14 cellular contexts compared by ENCODE assay signal in the genomic region with DNA sequence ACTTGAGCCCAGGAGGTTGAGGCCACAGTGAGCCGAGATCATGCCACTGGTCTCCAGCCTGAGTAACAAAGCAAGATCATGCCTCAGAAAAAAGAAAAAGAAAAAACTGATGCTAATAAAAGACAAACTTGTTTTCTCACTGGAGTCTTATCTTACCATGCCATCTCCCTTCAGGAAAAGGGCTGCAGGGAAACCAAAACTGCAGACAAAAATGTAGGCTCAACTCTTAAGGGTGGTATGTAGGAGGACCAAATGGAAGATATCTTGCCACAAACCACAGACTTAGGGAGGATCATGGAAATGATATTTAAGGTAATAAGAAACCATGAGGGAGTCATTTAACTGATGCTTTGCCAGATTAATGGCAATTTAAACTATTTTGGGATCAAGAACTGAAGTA. TPM values are rescaled to one million over a fixed set of nuclear protein-coding genes. Genes with fewer than 3 reads are reported as not detected.
DNase-seq lines count a peak whose midpoint lies in the region; TF ChIP-seq lines count a peak whose summit lies in the region.
"Had no signal": no experiment of that assay in that cellular context is flagged by ENCODE, and none has a peak within 500 bp of the region (broad histone marks: within the 10 kb centered on the region; RNA-seq: fewer than 3 reads in every experiment).

No MANE protein-coding gene starts in this region.

- TF ChIP-seq CTCF in endothelial cell (IDR thresholded peaks at IDR 0.05; ENCODE audit: unreplicated experiment): no peak

- H3K4me1 Mint-ChIP-seq in endothelial cell (ENCODE audit: unreplicated experiment): no peaks in the 10 kb centered on the region
- H3K4me1 Mint-ChIP-seq: B cell had no signal

- no peak overlapping the region for H3K27ac Mint-ChIP-seq in endothelial cell (ENCODE audit: unreplicated experiment)
- H3K27ac Mint-ChIP-seq: B cell; CD4-positive, alpha-beta T cell; CD8-positive, alpha-beta T cell had no signal

- no peaks in the 10 kb centered on the region for H3K36me3 Mint-ChIP-seq in endothelial cell (ENCODE audit: low read depth, unreplicated experiment)

- H3K9me3 Mint-ChIP-seq in endothelial cell (ENCODE audit: unreplicated experiment): no peaks in the 10 kb centered on the region
- H3K9me3 Mint-ChIP-seq: CD4-positive, alpha-beta T cell; CD8-positive, alpha-beta T cell had no signal

- DNase-seq in NCI-H226: peak; percentile 12
- peak; percentile 37 for DNase-seq in amniotic epithelial cell (ENCODE audit: low read depth)
- peak; percentile 50 for DNase-seq in myocyte (ENCODE audit: low read depth)
- no peak for DNase-seq in cortex of kidney (lab: John Stamatoyannopoulos, UW)
- DNase-seq in NCI-H526 (lab: John Stamatoyannopoulos, UW): no peak
- no peak for DNase-seq in endothelial cell (ENCODE audit: low spot score)
- DNase-seq: AML-193; Caco-2; Calu3; CD4-positive, alpha-beta T cell; CD8-positive, alpha-beta T cell; DMS79 treated with DMSO at 0.1 percent for 48 hours; GF-D8 had no signal

- no peaks in the 10 kb centered on the region for H3K27me3 Mint-ChIP-seq in endothelial cell (ENCODE audit: unreplicated experiment)
- H3K27me3 Mint-ChIP-seq: B cell; CD4-positive, alpha-beta T cell had no signal

- no peak overlapping the region for H3K4me3 Mint-ChIP-seq in endothelial cell (ENCODE audit: unreplicated experiment)
- H3K4me3 Mint-ChIP-seq: B cell; CD4-positive, alpha-beta T cell; CD8-positive, alpha-beta T cell had no signal

RNA-seq across cellular contexts. Expression of a gene that starts 32.9 kb away (rescaled TPM):
- total RNA-seq in myocyte (80.8 and 87.2 TPM in 2 replicates), endothelial cell (ENCODE audit: unreplicated experiment) (151 TPM)
- polyA plus RNA-seq in myocyte (2012): 153 TPM

RNA-seq across cellular contexts. Expression of a gene that starts 33.8 kb away (rescaled TPM):
- total RNA-seq in myocyte (49.3 and 49.4 TPM in 2 replicates), endothelial cell (ENCODE audit: unreplicated experiment) (58.2 TPM)
- 34.9 TPM for polyA plus RNA-seq in myocyte (2012)

RNA-seq across cellular contexts. Expression of a gene that starts 58.5 kb away (rescaled TPM):
- total RNA-seq in myocyte (50.4 and 65.9 TPM in 2 replicates), endothelial cell (ENCODE audit: unreplicated experiment) (16.6 TPM)
- polyA plus RNA-seq in myocyte (2012): 30.4 TPM

Comparison
In these comparisons a context has a peak if more than half of its experiments do, and no peak if none do; other contexts are left out.
1. DNase-seq: peak in NCI-H226 (single experiment), amniotic epithelial cell (single experiment) and myocyte (single experiment); none in cortex of kidney (single experiment), NCI-H526 (0 of 2) and endothelial cell (single experiment).